Comparison of ENCODE assay signal across 8 cellular contexts in genomic region chr2:28406276-28407096, GRCh38. TPM values are rescaled to one million over a fixed set of nuclear protein-coding genes. Genes with fewer than 3 reads are reported as not detected.
DNase-seq lines count a peak whose midpoint lies in the region; ATAC-seq lines count a peak whose summit lies in the region.

No MANE protein-coding gene starts in this region.

- peak; percentile 76 for DNase-seq in LHCN-M2 (ENCODE audit: low read depth)
- DNase-seq in activated T-helper 1 cell treated with Interleukin-2 at 50 U/mL for 16 hours (ENCODE audit: low read depth): peak; percentile 45
- peak; percentile 65 for DNase-seq in left cardiac atrium
- DNase-seq in stimulated activated CD8-positive, alpha-beta memory T cell treated with anti-CD3 and anti-CD28 coated beads, Interleukin-7, amount 100 ng/mL, for 48 hours (ENCODE audit: extremely low read depth in 1 of 2, low read depth in 1 of 2): peak; percentile 69 to 77
- no peak for DNase-seq in kidney glomerular epithelial cell (lab: John Stamatoyannopoulos, UW)
- DNase-seq in NCI-H748 (lab: John Stamatoyannopoulos, UW; ENCODE audit: unreplicated experiment): no peak
- no peak for DNase-seq in amygdala (lab: John Stamatoyannopoulos, UW)
- no peak for DNase-seq in NCI-H82 (lab: John Stamatoyannopoulos, UW)

- ATAC-seq in left cardiac atrium: peak; percentile 31 to 45

- intact Hi-C loops in left cardiac atrium (cut with DNase I): no loop called here

RNA-seq across cellular contexts. Expression of gene FOSL2, which starts 13.8 kb away (rescaled TPM):
- total RNA-seq in LHCN-M2 (2014; rRNA removed): 50.7 and 62.2 TPM in 2 replicates
- polyA plus RNA-seq in LHCN-M2 (2012): 46.8 TPM
- 100 to 1,000 TPM in 1 of 2 donors, 10 to 100 TPM in 1; 66.6 to 140 TPM for total RNA-seq in left cardiac atrium

Comparison
In these comparisons a context has a peak if more than half of its experiments do, and no peak if none do; other contexts are left out.
1. DNase-seq: peak in LHCN-M2 (single experiment), activated T-helper 1 cell treated with Interleukin-2 at 50 U/mL for 16 hours (single experiment), left cardiac atrium (single experiment) and stimulated activated CD8-positive, alpha-beta memory T cell treated with anti-CD3 and anti-CD28 coated beads, Interleukin-7, amount 100 ng/mL, for 48 hours (2 of 2); none in kidney glomerular epithelial cell (single experiment), NCI-H748 (single experiment), amygdala (0 of 56) and NCI-H82 (single experiment).